1 cellular context compared by ENCODE assay signal in the genomic region with DNA sequence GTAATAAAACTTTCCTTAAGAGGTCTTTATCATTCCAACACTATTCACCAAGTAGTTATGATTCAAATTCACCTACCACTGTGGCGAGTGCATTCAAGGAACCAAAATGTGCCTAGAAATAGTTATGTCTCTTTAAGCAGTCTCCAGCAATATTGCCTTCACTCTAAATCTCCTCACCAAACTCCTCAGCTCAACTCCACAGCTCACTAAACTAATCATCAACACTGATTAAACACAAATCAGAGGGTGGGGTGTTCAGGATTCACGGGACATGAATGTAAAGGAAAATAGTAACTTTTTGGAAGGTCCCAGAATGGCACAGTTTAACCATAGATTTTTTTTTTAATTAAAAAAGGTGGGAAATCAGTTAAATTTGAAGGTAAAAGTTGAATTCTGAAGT.
TF ChIP-seq lines count a peak whose summit lies in the region.

No MANE protein-coding gene starts in this region.

TF ChIP-seq in IMR-90, 13 proteins besides CTCF, POLR2A, EP300 and RAD21:
- TF ChIP-seq, protein P1, sequence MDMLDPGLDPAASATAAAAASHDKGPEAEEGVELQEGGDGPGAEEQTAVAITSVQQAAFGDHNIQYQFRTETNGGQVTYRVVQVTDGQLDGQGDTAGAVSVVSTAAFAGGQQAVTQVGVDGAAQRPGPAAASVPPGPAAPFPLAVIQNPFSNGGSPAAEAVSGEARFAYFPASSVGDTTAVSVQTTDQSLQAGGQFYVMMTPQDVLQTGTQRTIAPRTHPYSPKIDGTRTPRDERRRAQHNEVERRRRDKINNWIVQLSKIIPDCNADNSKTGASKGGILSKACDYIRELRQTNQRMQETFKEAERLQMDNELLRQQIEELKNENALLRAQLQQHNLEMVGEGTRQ (IDR thresholded peaks at IDR 0.05; ENCODE audit: low read depth, low read length): no peak
- TF ChIP-seq, protein P2, sequence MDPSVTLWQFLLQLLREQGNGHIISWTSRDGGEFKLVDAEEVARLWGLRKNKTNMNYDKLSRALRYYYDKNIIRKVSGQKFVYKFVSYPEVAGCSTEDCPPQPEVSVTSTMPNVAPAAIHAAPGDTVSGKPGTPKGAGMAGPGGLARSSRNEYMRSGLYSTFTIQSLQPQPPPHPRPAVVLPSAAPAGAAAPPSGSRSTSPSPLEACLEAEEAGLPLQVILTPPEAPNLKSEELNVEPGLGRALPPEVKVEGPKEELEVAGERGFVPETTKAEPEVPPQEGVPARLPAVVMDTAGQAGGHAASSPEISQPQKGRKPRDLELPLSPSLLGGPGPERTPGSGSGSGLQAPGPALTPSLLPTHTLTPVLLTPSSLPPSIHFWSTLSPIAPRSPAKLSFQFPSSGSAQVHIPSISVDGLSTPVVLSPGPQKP (IDR thresholded peaks at IDR 0.05; ENCODE audit: borderline replicate concordance, low read depth, low read length): no peak
- no peak for TF ChIP-seq CHD1 (IDR thresholded peaks at IDR 0.05; ENCODE audit: low read depth, low read length)
- no peak for TF ChIP-seq MAZ (IDR thresholded peaks at IDR 0.05; ENCODE audit: borderline replicate concordance, low read depth, low read length)
- no peak for TF ChIP-seq MXI1 (IDR thresholded peaks at IDR 0.05; ENCODE audit: borderline replicate concordance, low read depth, low read length)
- no peak for TF ChIP-seq FOS (IDR thresholded peaks at IDR 0.05; ENCODE audit: low read depth, low read length)
- no peak for TF ChIP-seq SMC3 (IDR thresholded peaks at IDR 0.05; ENCODE audit: low read depth, low read length)
- TF ChIP-seq CEBPB (IDR thresholded peaks at IDR 0.05; ENCODE audit: low read depth, low read length): no peak
- TF ChIP-seq RCOR1 (IDR thresholded peaks at IDR 0.05; ENCODE audit: insufficient replicate concordance, low read length): no peak
- TF ChIP-seq RFX5 (IDR thresholded peaks at IDR 0.05; ENCODE audit: low read depth, low read length): no peak
- no peak for TF ChIP-seq MAFK (IDR thresholded peaks at IDR 0.05; ENCODE audit: low read depth, low read length)
- no peak for TF ChIP-seq NFE2L2 (IDR thresholded peaks at IDR 0.05; ENCODE audit: low read depth, low read length)
- no peak for TF ChIP-seq BHLHE40 (IDR thresholded peaks at IDR 0.05; ENCODE audit: low read depth, low read length)
